ENCODE assay signal across 29 cellular contexts in the genomic region with DNA sequence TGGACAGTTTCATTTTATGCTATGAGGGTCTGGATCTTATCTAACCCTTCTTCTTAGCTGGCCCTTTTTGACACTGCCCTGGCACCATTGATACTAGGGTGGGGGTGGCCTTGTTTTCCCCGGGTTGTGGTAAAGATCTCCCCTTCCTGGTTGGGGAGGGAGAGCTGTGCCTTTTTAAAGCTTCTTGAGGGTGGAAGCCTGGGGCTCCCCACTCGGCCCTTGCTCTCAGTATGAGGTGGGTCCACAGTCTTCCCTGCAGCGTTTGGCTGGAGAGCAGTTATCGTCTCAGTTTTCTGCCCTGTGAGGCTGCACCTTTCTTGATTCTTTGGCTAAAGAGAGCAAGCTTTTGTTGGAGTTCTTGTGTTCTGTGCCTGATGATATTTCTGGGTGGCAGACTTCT.
A peak's percentile ranks its signal among the peaks of the same experiment; 100 is the strongest.
DNase-seq lines count a peak whose midpoint lies in the region; ATAC-seq and TF ChIP-seq lines count a peak whose summit lies in the region.
"Had no signal": no experiment of that assay in that cellular context is flagged by ENCODE, and none has a peak within 500 bp of the region (broad histone marks: within the 10 kb centered on the region; RNA-seq: fewer than 3 reads in every experiment).

No MANE protein-coding gene starts in this region.

- peaks cover 44% of the 10 kb centered on the region for H3K4me1 Mint-ChIP-seq in activated CD8-positive, alpha-beta T cell treated with anti-CD3 and anti-CD28 coated beads, Interleukin-2, amount 10 ng/mL, durations not matched to agents 7 days and 5 days (ENCODE audit: low read depth)
- peaks cover 22% of the 10 kb centered on the region for H3K4me1 Mint-ChIP-seq in activated CD8-positive, alpha-beta T cell treated with anti-CD3 and anti-CD28 coated beads for 36 hours (ENCODE audit: low read depth)
- H3K4me1 Mint-ChIP-seq in activated T-helper 1 cell treated with anti-CD3 and anti-CD28 coated beads, Interleukin-12 subunit alpha, Interleukin-12 subunit beta, Interleukin-2, Interleukin-4 antibody, amounts not matched to agents 30 ng/mL and 10 ng/mL and 1 ng/mL, durations not matched to agents 14 hours and 24 hours and 36 hours (ENCODE audit: low read depth): peaks cover 22% of the 10 kb centered on the region

- no peaks in the 10 kb centered on the region for H3K27me3 Mint-ChIP-seq in activated CD8-positive, alpha-beta T cell treated with anti-CD3 and anti-CD28 coated beads, Interleukin-2, amount 10 ng/mL, durations not matched to agents 7 days and 5 days (ENCODE audit: low read depth)
- no peaks in the 10 kb centered on the region for H3K27me3 Mint-ChIP-seq in activated CD8-positive, alpha-beta T cell treated with anti-CD3 and anti-CD28 coated beads for 36 hours
- H3K27me3 Mint-ChIP-seq in activated T-helper 1 cell treated with anti-CD3 and anti-CD28 coated beads, Interleukin-12 subunit alpha, Interleukin-12 subunit beta, Interleukin-2, Interleukin-4 antibody, amounts not matched to agents 30 ng/mL and 10 ng/mL and 1 ng/mL, durations not matched to agents 14 hours and 24 hours and 36 hours (ENCODE audit: insufficient read depth): peaks cover 6% of the 10 kb centered on the region

- intact Hi-C loops in activated CD8-positive, alpha-beta T cell treated with anti-CD3 and anti-CD28 coated beads for 36 hours (cut with micrococcal nuclease): no loop called here
- intact Hi-C loops in esophagus muscularis mucosa (cut with DNase I): no loop called here
- intact Hi-C loops in activated T-helper 1 cell treated with anti-CD3 and anti-CD28 coated beads, Interleukin-12 subunit alpha, Interleukin-12 subunit beta, Interleukin-2, Interleukin-4 antibody, amounts not matched to agents 30 ng/mL and 10 ng/mL and 1 ng/mL, durations not matched to agents 14 hours and 24 hours and 36 hours (cut with micrococcal nuclease): no loop called here

- no peaks in the 10 kb centered on the region for H4K20me1 ChIP-seq in OCI-LY1 (ENCODE audit: insufficient read depth, low read length)

- TF ChIP-seq POLR2A in esophagus muscularis mucosa (IDR thresholded peaks at IDR 0.05; ENCODE audit: low read depth): no peak

- 56% methylated on average over 4 of the region's 4 CpGs for WGBS in esophagus muscularis mucosa

- H3K27ac Mint-ChIP-seq in activated CD8-positive, alpha-beta T cell treated with anti-CD3 and anti-CD28 coated beads, Interleukin-2, amount 10 ng/mL, durations not matched to agents 7 days and 5 days: peak overlapping the region; percentile 5
- no peak overlapping the region for H3K27ac Mint-ChIP-seq in activated CD8-positive, alpha-beta T cell treated with anti-CD3 and anti-CD28 coated beads for 36 hours
- no peak overlapping the region for H3K27ac Mint-ChIP-seq in activated T-helper 1 cell treated with anti-CD3 and anti-CD28 coated beads, Interleukin-12 subunit alpha, Interleukin-12 subunit beta, Interleukin-2, Interleukin-4 antibody, amounts not matched to agents 30 ng/mL and 10 ng/mL and 1 ng/mL, durations not matched to agents 14 hours and 24 hours and 36 hours
- H3K27ac Mint-ChIP-seq: activated T-helper 2 cell treated with anti-CD3 and anti-CD28 coated beads, Interferon-gamma antibody, Interleukin-2, Interleukin-4, amounts not matched to agents 10 μg/mL and 5 μg/mL and 100 μg/mL, durations not matched to agents 14 hours and 24 hours and 36 hours had no signal

- no peak for TF ChIP-seq EP300 in esophagus muscularis mucosa (IDR thresholded peaks at IDR 0.05)

- CTCF ChIA-PET in activated CD8-positive, alpha-beta T cell treated with anti-CD3 and anti-CD28 coated beads, Interleukin-2, amount 10 ng/mL, durations not matched to agents 7 days and 5 days (lab: Charles Lee): interaction anchor here (0.9 to 1.9 kb wide), 4 partner anchors 11 to 123 kb away, joined by 3 to 10 read pairs (median 5); no protein-coding TSS in a partner anchor
- CTCF ChIA-PET in activated CD8-positive, alpha-beta T cell treated with anti-CD3 and anti-CD28 coated beads for 36 hours (lab: Charles Lee): interaction anchor here (1.3 to 1.6 kb wide), 3 partner anchors 8 to 29 kb away, joined by 3 to 7 read pairs (median 3); no protein-coding TSS in a partner anchor

- H3K36me3 Mint-ChIP-seq in activated CD8-positive, alpha-beta T cell treated with anti-CD3 and anti-CD28 coated beads, Interleukin-2, amount 10 ng/mL, durations not matched to agents 7 days and 5 days (ENCODE audit: low read depth): no peaks in the 10 kb centered on the region
- no peaks in the 10 kb centered on the region for H3K36me3 Mint-ChIP-seq in activated CD8-positive, alpha-beta T cell treated with anti-CD3 and anti-CD28 coated beads for 36 hours (ENCODE audit: low read depth)
- no peaks in the 10 kb centered on the region for H3K36me3 Mint-ChIP-seq in activated T-helper 1 cell treated with anti-CD3 and anti-CD28 coated beads, Interleukin-12 subunit alpha, Interleukin-12 subunit beta, Interleukin-2, Interleukin-4 antibody, amounts not matched to agents 30 ng/mL and 10 ng/mL and 1 ng/mL, durations not matched to agents 14 hours and 24 hours and 36 hours (ENCODE audit: low read depth)

- H3K4me2 ChIP-seq in OCI-LY1 (ENCODE audit: low read length): peak overlapping the region; percentile 58; the same call in 1 of the 2 replicates
- H3K4me2 ChIP-seq: smooth muscle cell had no signal

- no peak for TF ChIP-seq CTCF in activated CD8-positive, alpha-beta T cell treated with anti-CD3 and anti-CD28 coated beads for 36 hours (IDR thresholded peaks at IDR 0.05)
- TF ChIP-seq CTCF in OCI-LY1 (IDR thresholded peaks at IDR 0.05; ENCODE audit: low read length) (no peak), esophagus muscularis mucosa (IDR thresholded peaks at IDR 0.05) (no peak)

- H3K27me3 ChIP-seq in OCI-LY1 (ENCODE audit: insufficient read depth, low read length) (no peaks in the 10 kb centered on the region), esophagus muscularis mucosa (peaks cover 0 to 11% (median 0%) of the 10 kb centered on the region in 4 donors), neuron (ENCODE audit: insufficient read depth, low read length) (no peaks in the 10 kb centered on the region)
- H3K27me3 ChIP-seq: body of pancreas had no signal

- H3K9me2 ChIP-seq in OCI-LY1 (ENCODE audit: low read depth, low read length): no peaks in the 10 kb centered on the region

- no peak for DNase-seq in activated CD8-positive, alpha-beta T cell treated with anti-CD3 and anti-CD28 coated beads, Interleukin-2, amount 10 ng/mL, durations not matched to agents 7 days and 5 days
- DNase-seq in activated CD8-positive, alpha-beta T cell treated with anti-CD3 and anti-CD28 coated beads for 36 hours: no peak
- peak; percentile 84 for DNase-seq in esophagus muscularis mucosa (ENCODE audit: extremely low spot score)
- DNase-seq in activated T-helper 1 cell treated with anti-CD3 and anti-CD28 coated beads, Interleukin-12 subunit alpha, Interleukin-12 subunit beta, Interleukin-2, Interleukin-4 antibody, amounts not matched to agents 30 ng/mL and 10 ng/mL and 1 ng/mL, durations not matched to agents 14 hours and 24 hours and 36 hours (ENCODE audit: low spot score): no peak
- DNase-seq in KG1 (lab: John Stamatoyannopoulos, UW): no peak
- no peak for DNase-seq in NK-92 treated with Interleukin-12 subunit alpha and Interleukin-12 subunit beta, amount 100 ng/mL, for 24 hours (lab: John Stamatoyannopoulos, UW)
- DNase-seq: activated CD4-positive, alpha-beta T cell treated with anti-CD3 and anti-CD28 coated beads for 4 hours; AML-193; body of pancreas; DMS53; effector memory CD8-positive, alpha-beta T cell; gastrocnemius medialis; H9; hypothalamus; mucosa of descending colon; NCI-H1092 treated with DMSO at 0.1 percent for 48 hours; NCI-H187 treated with DMSO at 0.1 percent for 48 hours; NCI-H526; nucleus accumbens; stimulated activated CD4-positive, alpha-beta T cell treated with anti-CD3 and anti-CD28 coated beads, Interleukin-2, amount 100 ng/mL, for 24 hours had no signal

- H3K9ac ChIP-seq in OCI-LY1 (ENCODE audit: low read length): peak overlapping the region; percentile 12; the same call in 1 of the 2 replicates

- no peaks in the 10 kb centered on the region for H3K79me2 ChIP-seq in OCI-LY1 (ENCODE audit: insufficient read depth, low read length)

- H3K36me3 ChIP-seq in OCI-LY1 (ENCODE audit: insufficient read depth, low read length) (no peaks in the 10 kb centered on the region; the same call in 1 of the 2 replicates), esophagus muscularis mucosa (no peaks in the 10 kb centered on the region), neuron (ENCODE audit: insufficient read depth, low read length) (no peaks in the 10 kb centered on the region)
- H3K36me3 ChIP-seq: gastrocnemius medialis, SJSA1, suprapubic skin had no signal

- H3K4me3 ChIP-seq in OCI-LY1 (ENCODE audit: low read depth, low read length, poor library complexity, severe bottlenecking): no peak overlapping the region
- H3K4me3 ChIP-seq in esophagus muscularis mucosa: no peak overlapping the region
- H3K4me3 ChIP-seq in neuron (ENCODE audit: low read length): no peak overlapping the region
- H3K4me3 ChIP-seq: body of pancreas, gastrocnemius medialis, mucosa of descending colon, SJSA1, smooth muscle cell, suprapubic skin had no signal

- H2AFZ ChIP-seq in OCI-LY1 (ENCODE audit: low read length) (peak overlapping the region; percentile 16; the same call in 1 of the 2 replicates), neuron (ENCODE audit: low read depth, low read length) (peak overlapping the region; percentile 31)

- H3K4me3 Mint-ChIP-seq in activated CD8-positive, alpha-beta T cell treated with anti-CD3 and anti-CD28 coated beads, Interleukin-2, amount 10 ng/mL, durations not matched to agents 7 days and 5 days: no peak overlapping the region
- H3K4me3 Mint-ChIP-seq in activated CD8-positive, alpha-beta T cell treated with anti-CD3 and anti-CD28 coated beads for 36 hours: no peak overlapping the region
- no peak overlapping the region for H3K4me3 Mint-ChIP-seq in activated T-helper 1 cell treated with anti-CD3 and anti-CD28 coated beads, Interleukin-12 subunit alpha, Interleukin-12 subunit beta, Interleukin-2, Interleukin-4 antibody, amounts not matched to agents 30 ng/mL and 10 ng/mL and 1 ng/mL, durations not matched to agents 14 hours and 24 hours and 36 hours
- H3K4me3 Mint-ChIP-seq: effector memory CD8-positive, alpha-beta T cell; H9 had no signal

- POLR2A ChIA-PET in activated CD8-positive, alpha-beta T cell treated with anti-CD3 and anti-CD28 coated beads, Interleukin-2, amount 10 ng/mL, durations not matched to agents 7 days and 5 days (lab: Charles Lee): no interaction called here
- POLR2A ChIA-PET in activated CD8-positive, alpha-beta T cell treated with anti-CD3 and anti-CD28 coated beads for 36 hours (lab: Charles Lee): interaction anchor here (1.1 kb wide), 1 partner anchor 22 kb away, joined by 3 read pairs; no protein-coding TSS in a partner anchor

- ATAC-seq in activated CD8-positive, alpha-beta T cell treated with anti-CD3 and anti-CD28 coated beads, Interleukin-2, amount 10 ng/mL, durations not matched to agents 7 days and 5 days: no peak
- ATAC-seq in activated CD8-positive, alpha-beta T cell treated with anti-CD3 and anti-CD28 coated beads for 36 hours: no peak
- ATAC-seq: body of pancreas; effector memory CD8-positive, alpha-beta T cell; esophagus mucosa; gastrocnemius medialis; HepG2; mucosa of descending colon had no signal

- H3F3A ChIP-seq in OCI-LY1 (ENCODE audit: insufficient read depth, low read length): no peaks in the 10 kb centered on the region

- H3K4me1 ChIP-seq in OCI-LY1 (ENCODE audit: insufficient read depth, low read length, severe bottlenecking) (peaks cover 36% of the 10 kb centered on the region), esophagus muscularis mucosa (no peaks in the 10 kb centered on the region), neuron (ENCODE audit: insufficient read depth, low read length) (peaks cover 26% of the 10 kb centered on the region)
- H3K4me1 ChIP-seq: body of pancreas, gastrocnemius medialis, SJSA1, suprapubic skin had no signal

- H3K9me3 ChIP-seq in OCI-LY1 (ENCODE audit: low read length) (no peaks in the 10 kb centered on the region), esophagus muscularis mucosa (no peaks in the 10 kb centered on the region), neuron (ENCODE audit: low read length) (no peaks in the 10 kb centered on the region)
- H3K9me3 ChIP-seq: body of pancreas, gastrocnemius medialis, mucosa of descending colon, SJSA1, suprapubic skin had no signal

- no peaks in the 10 kb centered on the region for H3K9me3 Mint-ChIP-seq in activated CD8-positive, alpha-beta T cell treated with anti-CD3 and anti-CD28 coated beads, Interleukin-2, amount 10 ng/mL, durations not matched to agents 7 days and 5 days (ENCODE audit: insufficient read depth)
- no peaks in the 10 kb centered on the region for H3K9me3 Mint-ChIP-seq in activated CD8-positive, alpha-beta T cell treated with anti-CD3 and anti-CD28 coated beads for 36 hours
- no peaks in the 10 kb centered on the region for H3K9me3 Mint-ChIP-seq in activated T-helper 1 cell treated with anti-CD3 and anti-CD28 coated beads, Interleukin-12 subunit alpha, Interleukin-12 subunit beta, Interleukin-2, Interleukin-4 antibody, amounts not matched to agents 30 ng/mL and 10 ng/mL and 1 ng/mL, durations not matched to agents 14 hours and 24 hours and 36 hours
- H3K9me3 Mint-ChIP-seq: activated T-helper 2 cell treated with anti-CD3 and anti-CD28 coated beads, Interferon-gamma antibody, Interleukin-2, Interleukin-4, amounts not matched to agents 10 μg/mL and 5 μg/mL and 100 μg/mL, durations not matched to agents 14 hours and 24 hours and 36 hours; effector memory CD8-positive, alpha-beta T cell; H9 had no signal

- peak overlapping the region; percentile 86 for H3K27ac ChIP-seq in OCI-LY1 (ENCODE audit: low read depth, low read length, poor library complexity, severe bottlenecking)
- H3K27ac ChIP-seq in esophagus muscularis mucosa (replicated peaks in 1 of 4): no peak overlapping the region
- H3K27ac ChIP-seq: body of pancreas, gastrocnemius medialis, HL-60, SJSA1, suprapubic skin had no signal
